25 cellular contexts compared by ENCODE assay signal in genomic region chr1:4615501-4615900, GRCh38. TPM values are rescaled to one million over a fixed set of nuclear protein-coding genes. Genes with fewer than 3 reads are reported as not detected.
"Had no signal": no experiment of that assay in that cellular context is flagged by ENCODE, and none has a peak within 500 bp of the region (broad histone marks: within the 10 kb centered on the region; RNA-seq: fewer than 3 reads in every experiment).

No MANE protein-coding gene starts in this region.

- H3K9ac ChIP-seq: KMS-11, SK-N-SH had no signal

- H3K4me3 Mint-ChIP-seq: IgD-negative memory B cell had no signal

- DNase-seq: Kasumi-1, MM.1S, NCI-H1092 treated with DMSO at 0.1 percent for 48 hours, NCI-H1436, NCI-H187, NCI-H2029, NCI-H2081 treated with DMSO at 0.1 percent for 48 hours, NCI-H2171, NCI-H226, NCI-H446, NCI-H510A, NCI-H524 treated with DMSO at 0.1 percent for 48 hours, NCI-H69, NCI-H774, RPMI8226, SHP77, SK-N-SH had no signal

- FAIRE-seq: HTR-8/SVneo, K562, RCC 7860 had no signal

- H3K4me2 ChIP-seq: KMS-11, SK-N-SH had no signal

- H3K9me3 ChIP-seq: SK-N-SH had no signal

- H3K27me3 Mint-ChIP-seq: IgD-negative memory B cell had no signal

- ATAC-seq: K562 had no signal

- H3K27ac Mint-ChIP-seq: IgD-negative memory B cell had no signal

- H3K27ac ChIP-seq: HL-60, KMS-11 had no signal

- H3K4me3 ChIP-seq: K562 had no signal

RNA-seq across cellular contexts. Expression of gene AJAP1, which starts 38.9 kb away (rescaled TPM):
- total RNA-seq: K562, M059J, SK-MEL-5 had no signal
- polyA plus RNA-seq: IgD-negative memory B cell, K562, SK-N-SH had no signal
